In genomic region chr2:27264253-27264752, GRCh38 we compare ENCODE assay signal across 7 cellular contexts. TPM values are rescaled to one million over a fixed set of nuclear protein-coding genes. Genes with fewer than 3 reads are reported as not detected.
DNase-seq lines count a peak whose midpoint lies in the region; TF ChIP-seq lines count a peak whose summit lies in the region.

No MANE protein-coding gene starts in this region.

- in situ Hi-C loops in KBM-7 (cut with MboI; ENCODE audit: low pct_unique_long_range_greater_than_20kb, low sequenced_read_pairs) = no loop called here

- DNase-seq in HFF-Myc (ENCODE audit: extremely low read depth, low read depth) (no peak), left ventricle myocardium inferior (no peak), CD1c-positive myeloid dendritic cell (ENCODE audit: extremely low spot score) (no peak), KBM-7 (no peak), NCI-H526 treated with DMSO at 0.1 percent for 48 hours (lab: John Stamatoyannopoulos, UW) (no peak)

- peak overlapping the region; percentile 68 for H3K27ac ChIP-seq in left ventricle myocardium inferior (replicated peaks)
- H3K27ac ChIP-seq in skeletal muscle tissue (ENCODE audit: low read depth, low read length) = no peak overlapping the region

- H3K36me3 ChIP-seq in left ventricle myocardium inferior = no peaks in the 10 kb centered on the region
- H3K36me3 ChIP-seq in skeletal muscle tissue (ENCODE audit: control insufficient read depth in 3 of 3, insufficient read depth in 3 of 3, low read length in 3 of 3) = no peaks in the 10 kb centered on the region

- H3K9me3 ChIP-seq in left ventricle myocardium inferior (replicated peaks) (no peaks in the 10 kb centered on the region), skeletal muscle tissue (ENCODE audit: control insufficient read depth in 3 of 3, low read length in 3 of 3) (no peaks in the 10 kb centered on the region)

- intact Hi-C loops in left ventricle myocardium inferior (cut with micrococcal nuclease) = no loop called here

- H3K27me3 ChIP-seq in left ventricle myocardium inferior (ENCODE audit: low read depth) (peaks cover 93% of the 10 kb centered on the region), skeletal muscle tissue (ENCODE audit: control insufficient read depth in 3 of 3, insufficient read depth in 3 of 3, low read length in 3 of 3) (peaks cover 63 to 73% (median 65%) of the 10 kb centered on the region in 3 donors)

- H3K9ac ChIP-seq in skeletal muscle tissue (ENCODE audit: low read depth in 1 of 3, low read length in 3 of 3) = no peak overlapping the region

- H3K4me3 ChIP-seq in HFF-Myc (replicated peaks; ENCODE audit: low read depth, low read length) (peak overlapping the region; percentile 34), WI38 (ENCODE audit: low read depth, low read length) (peak overlapping the region; percentile 37), left ventricle myocardium inferior (peak overlapping the region; percentile 78), skeletal muscle tissue (ENCODE audit: low read length in 3 of 3) (peak overlapping the region in 2 of 3 donors; percentile 45)

- TF ChIP-seq CTCF in HFF-Myc (IDR thresholded peaks at IDR 0.05; ENCODE audit: low read depth, low read length, missing control alignments) (no peak), WI38 (IDR thresholded peaks at IDR 0.05; ENCODE audit: low read depth, low read length) (no peak), left ventricle myocardium inferior (IDR thresholded peaks at IDR 0.05; ENCODE audit: borderline replicate concordance) (no peak)

- H3K4me1 ChIP-seq in left ventricle myocardium inferior = peaks cover 48% of the 10 kb centered on the region
- H3K4me1 ChIP-seq in skeletal muscle tissue (ENCODE audit: control insufficient read depth in 3 of 3, insufficient read depth in 3 of 3, low read length in 3 of 3) = peaks cover 23 to 33% (median 32%) of the 10 kb centered on the region in 3 donors

RNA-seq across cellular contexts. Expression of gene SLC30A3, which starts 1.5 kb away (rescaled TPM):
- total RNA-seq in left ventricle myocardium inferior (5.9 TPM), skeletal muscle tissue (0.52 TPM)

RNA-seq across cellular contexts. Expression of gene DNAJC5G, which starts 10.9 kb away (rescaled TPM):
- total RNA-seq in left ventricle myocardium inferior (1.2 TPM), skeletal muscle tissue (under 0.01 TPM)

RNA-seq across cellular contexts. Expression of gene TRIM54, which starts 17.9 kb away (rescaled TPM):
- total RNA-seq in left ventricle myocardium inferior (285 TPM), skeletal muscle tissue (60.0 TPM)

RNA-seq across cellular contexts. Expression of gene UCN, which starts 43.9 kb away (rescaled TPM):
- total RNA-seq in left ventricle myocardium inferior (1.5 TPM), skeletal muscle tissue (1.0 TPM)

RNA-seq across cellular contexts. Expression of gene CAD, which starts 47.1 kb away (rescaled TPM):
- total RNA-seq in left ventricle myocardium inferior (7.7 TPM), skeletal muscle tissue (28.2 TPM)
